Comparison of ENCODE assay signal across 22 cellular contexts in genomic region chr12:19167708-19168107, GRCh38. TPM values are rescaled to one million over a fixed set of nuclear protein-coding genes. Genes with fewer than 3 reads are reported as not detected.
DNase-seq lines count a peak whose midpoint lies in the region; ATAC-seq, FAIRE-seq and TF ChIP-seq lines count a peak whose summit lies in the region.
"Had no signal": no experiment of that assay in that cellular context is flagged by ENCODE, and none has a peak within 500 bp of the region (broad histone marks: within the 10 kb centered on the region; RNA-seq: fewer than 3 reads in every experiment).

No MANE protein-coding gene starts in this region.

- H3K4me2 ChIP-seq in H9 (ENCODE audit: insufficient read depth, insufficient read length, low read length), result no peak overlapping the region
- H3K4me2 ChIP-seq in K562 (ENCODE audit: insufficient read depth, low read length), result no peak overlapping the region
- H3K4me2 ChIP-seq in osteoblast (ENCODE audit: insufficient read depth, low read length), result no peak overlapping the region
- H3K4me2 ChIP-seq: BLaER1, GM23338 had no signal

- H3K27ac ChIP-seq in heart right ventricle (peak overlapping the region in 6 of 10 donors; percentile 10 to 50 (median 30)), H9 (ENCODE audit: insufficient read length, low read depth, low read length) (no peak overlapping the region), K562 (ENCODE audit: extremely low read depth, low read depth, low read length) (no peak overlapping the region), osteoblast (ENCODE audit: low read depth, low read length) (no peak overlapping the region), dorsolateral prefrontal cortex (no peak overlapping the region)
- H3K27ac ChIP-seq: BLaER1 had no signal

- H3K79me2 ChIP-seq in H9 (ENCODE audit: insufficient read depth, low read length) (peaks cover 17% of the 10 kb centered on the region; the same call in 1 of the 2 replicates), K562 (ENCODE audit: control insufficient read depth, insufficient read depth, low read length) (peaks cover 9% of the 10 kb centered on the region; the same call in 2 of the 3 replicates), osteoblast (ENCODE audit: insufficient read depth, low read length) (no peaks in the 10 kb centered on the region)

- no peaks in the 10 kb centered on the region for H3K23me2 ChIP-seq in H9 (ENCODE audit: insufficient read length, low read depth, low read length, poor library complexity, severe bottlenecking)

- in situ Hi-C loops in K562 (cut with MboI), result no loop called here

- H3K18ac ChIP-seq in H9 (ENCODE audit: insufficient read length, low read depth, low read length), result no peak overlapping the region

- no peak overlapping the region for H4K8ac ChIP-seq in H9 (replicated peaks; ENCODE audit: insufficient read length, low read depth, low read length)

- TF ChIP-seq POLR2A in K562 (conservative IDR thresholded peaks at IDR 0.05), result no peak

- no peak overlapping the region for H3K4me3 Mint-ChIP-seq in H9
- H3K4me3 Mint-ChIP-seq: CD14-positive monocyte; CD4-positive, alpha-beta memory T cell; GM23338; HFFc6 had no signal

- no peak overlapping the region for H2AK5ac ChIP-seq in H9 (ENCODE audit: insufficient read length, low read length)

- H3K4ac ChIP-seq in H9 (ENCODE audit: low read depth, low read length), result no peak overlapping the region

- no peak overlapping the region for H3K23ac ChIP-seq in H9 (ENCODE audit: insufficient read length, low read depth, low read length)

- H4K91ac ChIP-seq in H9 (ENCODE audit: insufficient read length, low read depth, low read length), result no peak overlapping the region

- H3K36me3 ChIP-seq in heart right ventricle (no peaks in the 10 kb centered on the region), K562 (ENCODE audit: control insufficient read depth, insufficient read depth, low read length) (no peaks in the 10 kb centered on the region; the same call in 2 of the 3 replicates), osteoblast (ENCODE audit: insufficient read depth, low read length) (no peaks in the 10 kb centered on the region)
- H3K36me3 ChIP-seq: BLaER1 had no signal

- POLR2A ChIA-PET in K562 (lab: Yijun Ruan, JAX), result no interaction called here

- peak in 2 of 8 donors; percentile 24 to 48 for ATAC-seq in heart right ventricle
- ATAC-seq in Right ventricle myocardium superior (ENCODE audit: poor library complexity), result no peak
- ATAC-seq in K562, result no peak
- ATAC-seq in GM18517 (IDR thresholded peaks at IDR 0.05; ENCODE audit: unreplicated experiment), result no peak
- ATAC-seq: GM23338, HCT116 had no signal

- H3K9me3 Mint-ChIP-seq in H9, result no peaks in the 10 kb centered on the region
- H3K9me3 Mint-ChIP-seq: GM23338, HFFc6 had no signal

- TF ChIP-seq EP300 in K562 (IDR thresholded peaks at IDR 0.05; ENCODE audit: low read length), result no peak

- no peak overlapping the region for H2BK12ac ChIP-seq in H9 (ENCODE audit: insufficient read length, low read depth, low read length)

- no peaks in the 10 kb centered on the region for H3K9me1 ChIP-seq in K562 (ENCODE audit: control insufficient read depth, insufficient read depth, low read length)

- H3K56ac ChIP-seq in H9 (ENCODE audit: insufficient read length, low read depth, low read length), result no peak overlapping the region

- H3K4me3 ChIP-seq in heart right ventricle, result no peak overlapping the region
- H3K4me3 ChIP-seq in K562, result no peak overlapping the region
- H3K4me3 ChIP-seq in osteoblast (ENCODE audit: insufficient read depth, low read length), result no peak overlapping the region
- H3K4me3 ChIP-seq in dorsolateral prefrontal cortex, result no peak overlapping the region
- H3K4me3 ChIP-seq: BLaER1, GM23338 had no signal

- peak overlapping the region in 2 of 3 experiments; percentile 0 to 11; a peak in 1 of 7 replicates for H3K27ac Mint-ChIP-seq in H9
- H3K27ac Mint-ChIP-seq: CD14-positive monocyte; CD4-positive, alpha-beta memory T cell; GM23338; HFFc6 had no signal

- peaks cover 60 to 61% of the 10 kb centered on the region in 2 experiments for H3K4me1 Mint-ChIP-seq in H9
- H3K4me1 Mint-ChIP-seq: CD14-positive monocyte had no signal

- no peak overlapping the region for H2BK120ac ChIP-seq in H9 (ENCODE audit: low read depth, low read length, poor library complexity, severe bottlenecking)

- H3K79me1 ChIP-seq in H9 (ENCODE audit: insufficient read depth, low read depth, low read length, poor library complexity, severe bottlenecking), result no peaks in the 10 kb centered on the region

- H2AFZ ChIP-seq in H9 (ENCODE audit: low read length), result no peak overlapping the region
- no peak overlapping the region for H2AFZ ChIP-seq in K562 (ENCODE audit: low read depth, low read length)
- peak overlapping the region; percentile 2 for H2AFZ ChIP-seq in osteoblast (ENCODE audit: low read length)
- H2AFZ ChIP-seq: GM23338 had no signal

- H4K5ac ChIP-seq in H9 (ENCODE audit: insufficient read length, low read depth, low read length), result no peak overlapping the region

- H3K27me3 ChIP-seq in heart right ventricle (no peaks in the 10 kb centered on the region), H9 (ENCODE audit: insufficient read depth, low read length) (no peaks in the 10 kb centered on the region), K562 (ENCODE audit: control insufficient read depth in 2 of 2, insufficient read depth in 2 of 2, low read length in 2 of 2) (no peaks in the 10 kb centered on the region), osteoblast (ENCODE audit: insufficient read depth, low read length) (no peaks in the 10 kb centered on the region), dorsolateral prefrontal cortex (no peaks in the 10 kb centered on the region)
- H3K27me3 ChIP-seq: BLaER1 had no signal

- H2BK15ac ChIP-seq in H9 (ENCODE audit: low read depth, low read length), result no peak overlapping the region

- no peak overlapping the region for H2BK5ac ChIP-seq in H9 (ENCODE audit: insufficient read length, low read length)

- H3K9ac ChIP-seq in H9 (ENCODE audit: extremely low read depth, insufficient read length, low read length) (no peak overlapping the region), K562 (ENCODE audit: insufficient read depth in 1 of 2, low read depth in 2 of 2, low read length in 2 of 2) (no peak overlapping the region)
- H3K9ac ChIP-seq: BLaER1 had no signal

- peaks cover 4 to 13% (median 8%) of the 10 kb centered on the region in 3 experiments; a peak in 6 of 7 replicates for H3K36me3 Mint-ChIP-seq in H9 (ENCODE audit: insufficient read depth in 1 of 3, low read depth in 3 of 3)
- H3K36me3 Mint-ChIP-seq: CD14-positive monocyte had no signal

- 56 to 77% methylated on average over 1 of the region's 1 CpG for WGBS in heart right ventricle, 2 donors
- WGBS in H9 (ENCODE audit: extremely low coverage, insufficient read length, low lambda C conversion rate), result no CpG with 5 or more reads among the region's 1 CpG
- WGBS in K562 (ENCODE audit: insufficient coverage, low coverage, missing lambda C conversion rate), result 56% methylated on average over 1 of the region's 1 CpG

- TF ChIP-seq CTCF in heart right ventricle (IDR thresholded peaks at IDR 0.05) (no peak), H9 (conservative IDR thresholded peaks at IDR 0.05) (no peak), K562 (IDR thresholded peaks at IDR 0.05 in 2 of 3, conservative IDR thresholded peaks at IDR 0.05 in 1 of 3; ENCODE audit: insufficient read depth in 2 of 3, low read depth in 1 of 3, low read length in 3 of 3) (no peak), osteoblast (IDR thresholded peaks at IDR 0.05; ENCODE audit: extremely low read depth, low read depth, low read length) (no peak), dorsolateral prefrontal cortex (IDR thresholded peaks at IDR 0.05 in 54 of 56, conservative IDR thresholded peaks at IDR 0.05 in 2 of 56; ENCODE audit: low read depth in 1 of 56, partially characterized antibody in 56 of 56) (no peak)

- DNase-seq in heart right ventricle (no peak), Right ventricle myocardium superior (no peak), H9 (no peak), K562 (ENCODE audit: extremely low read depth in 1 of 4, low spot score in 3 of 4) (no peak), osteoblast (ENCODE audit: insufficient read length, low spot score, missing footprints) (no peak), dorsolateral prefrontal cortex (no peak), NCI-H524 treated with DMSO at 0.1 percent for 48 hours (lab: John Stamatoyannopoulos, UW) (no peak)
- DNase-seq: 8988T; CD4-positive, alpha-beta memory T cell; DMS153; DMS79; GDM1; HFFc6 had no signal

- H3K9me3 ChIP-seq in heart right ventricle (no peaks in the 10 kb centered on the region), H9 (ENCODE audit: control insufficient read depth, low read depth, low read length) (no peaks in the 10 kb centered on the region), K562 (replicated peaks; ENCODE audit: control insufficient read depth, insufficient read depth, low read depth, low read length) (no peaks in the 10 kb centered on the region), osteoblast (ENCODE audit: low read depth, low read length) (no peaks in the 10 kb centered on the region)
- H3K9me3 ChIP-seq: BLaER1 had no signal

- no peak overlapping the region for H3K14ac ChIP-seq in H9 (ENCODE audit: insufficient read depth, low read length)

- H3K27me3 Mint-ChIP-seq in H9 (ENCODE audit: low read depth), result no peaks in the 10 kb centered on the region
- H3K27me3 Mint-ChIP-seq: CD4-positive, alpha-beta memory T cell had no signal

- CTCF ChIA-PET in K562 (lab: Yijun Ruan, JAX; ENCODE audit: low intra/inter-chr PET ratio), result no interaction called here

- peak; percentile 26 for FAIRE-seq in K562 (lab: Jason Lieb, UNC)
- FAIRE-seq: GM12892, GM18507, H54, HTR-8/SVneo had no signal

- intact Hi-C loops in heart right ventricle (cut with DNase I) (no loop called here), Right ventricle myocardium superior (cut with DNase I) (no loop called here), K562 (cut with micrococcal nuclease) (no loop called here), dorsolateral prefrontal cortex (cut with DNase I) (no loop called here)

- H4K20me1 ChIP-seq in H9 (ENCODE audit: control insufficient read depth, insufficient read depth, insufficient read length), result no peaks in the 10 kb centered on the region
- H4K20me1 ChIP-seq in K562 (replicated peaks; ENCODE audit: control insufficient read depth, insufficient read depth, low read length), result no peaks in the 10 kb centered on the region
- no peaks in the 10 kb centered on the region for H4K20me1 ChIP-seq in osteoblast (ENCODE audit: insufficient read depth, low read length)
- H4K20me1 ChIP-seq: BLaER1 had no signal

- H3K4me1 ChIP-seq in heart right ventricle, result peaks cover 0 to 69% (median 19%) of the 10 kb centered on the region in 9 donors
- peaks cover 3% of the 10 kb centered on the region; the same call in 1 of the 2 replicates for H3K4me1 ChIP-seq in H9 (ENCODE audit: insufficient read depth, low read length)
- no peaks in the 10 kb centered on the region for H3K4me1 ChIP-seq in K562 (replicated peaks in 1 of 2; ENCODE audit: control insufficient read depth in 2 of 2, insufficient read depth in 2 of 2, low read length in 2 of 2)
- H3K4me1 ChIP-seq in osteoblast (ENCODE audit: insufficient read depth, low read length), result no peaks in the 10 kb centered on the region

- BruUV-seq in K562 (replicated peaks; lab: Mats Ljungman, UMichigan), result no TSS peak

- no peak for TF ChIP-seq RAD21 in K562 (CRISPR knock-in tag; conservative IDR thresholded peaks at IDR 0.05 in 1 of 2, IDR thresholded peaks at IDR 0.05 in 1 of 2)

- no peak overlapping the region for H2BK20ac ChIP-seq in H9 (ENCODE audit: low read depth, low read length, poor library complexity, severe bottlenecking)

- H3T11ph ChIP-seq in H9 (ENCODE audit: low read length), result no peak overlapping the region

RNA-seq across cellular contexts. Expression of gene PLEKHA5, which starts 38.2 kb away (rescaled TPM):
- total RNA-seq in heart right ventricle, result 10 to 100 TPM; 38.8 to 77.1 (median 65.7) TPM
- polyA plus RNA-seq in heart right ventricle, result 10 to 100 TPM; 11.8 to 58.8 TPM
- total RNA-seq in Right ventricle myocardium superior, result 55.5 TPM
- total RNA-seq in H9 (2021), result 82.5 and 86.7 TPM in 2 replicates
- 25.1 and 105 TPM in 2 replicates for total RNA-seq in K562 (2011; cell fraction: chromatin; rRNA removed; ENCODE audit: low replicate concordance)
- 15.2 and 21.3 TPM in 2 replicates for total RNA-seq in K562 (2011; cell fraction: nucleolus; rRNA removed)
- total RNA-seq in K562 (2011; cell fraction: nucleoplasm; rRNA removed), result 38.1 and 79.3 TPM in 2 replicates
- 16.6 and 18.0 TPM in 2 replicates for total RNA-seq in K562 (2014; rRNA removed)
- total RNA-seq in K562 (2014; rRNA removed; fragmentation: Illumina TruSeq; extraction: Trizol), result 26.2 and 30.7 TPM in 2 replicates
- 24.8 and 25.7 TPM in 2 replicates for total RNA-seq in K562 (2015; rRNA removed; fragmentation: Illumina TruSeq; extraction: Trizol)
- 16.4 and 18.6 TPM in 2 replicates for total RNA-seq in K562 (2021)
- polyA plus RNA-seq in K562 (2011; rRNA removed), result 11.2 and 12.4 TPM in 2 replicates
- polyA plus RNA-seq in K562 (2011; cell fraction: cytosol; rRNA removed), result 2.5 and 5.6 TPM in 2 replicates
- 10.3 and 11.5 TPM in 2 replicates for polyA plus RNA-seq in K562 (2011; cell fraction: nucleus; rRNA removed)
- 10.1 and 14.7 TPM in 2 replicates for polyA plus RNA-seq in K562 (2012)
- polyA plus RNA-seq in K562 (2014; fragmentation: Illumina TruSeq; extraction: Trizol), result 18.5 and 21.2 TPM in 2 replicates
- polyA plus RNA-seq in K562 (2014; fragmentation: Nextera tagmentation; extraction: Ambion mirVana), result 1 to 10 TPM; 7.2 to 7.3 TPM
- 10.6 and 17.4 TPM in 2 replicates for polyA plus RNA-seq in K562 (2014; rRNA removed)
- polyA minus RNA-seq in K562 (2011; rRNA and poly(A)+ RNA removed), result 20.5 and 34.9 TPM in 2 replicates
- polyA minus RNA-seq in K562 (2011; cell fraction: cytosol; rRNA and poly(A)+ RNA removed), result 6.1 and 9.3 TPM in 2 replicates
- polyA minus RNA-seq in K562 (2011; cell fraction: nucleus; rRNA and poly(A)+ RNA removed), result 19.9 and 34.1 TPM in 2 replicates
- total RNA-seq in osteoblast, result 82.2 and 86.0 TPM in 2 replicates
- 100 to 1,000 TPM in 83 of 120 experiments, 10 to 100 TPM in 37; 56.6 to 158 (median 109) TPM for total RNA-seq in dorsolateral prefrontal cortex

Comparison
In these comparisons a context has a peak if more than half of its experiments do, and no peak if none do; other contexts are left out.
1. H3K27ac ChIP-seq: peak in heart right ventricle (6 of 10); none in H9 (single experiment), K562 (single experiment), osteoblast (single experiment) and dorsolateral prefrontal cortex (0 of 59).